9 cellular contexts compared by ENCODE assay signal in the genomic region with DNA sequence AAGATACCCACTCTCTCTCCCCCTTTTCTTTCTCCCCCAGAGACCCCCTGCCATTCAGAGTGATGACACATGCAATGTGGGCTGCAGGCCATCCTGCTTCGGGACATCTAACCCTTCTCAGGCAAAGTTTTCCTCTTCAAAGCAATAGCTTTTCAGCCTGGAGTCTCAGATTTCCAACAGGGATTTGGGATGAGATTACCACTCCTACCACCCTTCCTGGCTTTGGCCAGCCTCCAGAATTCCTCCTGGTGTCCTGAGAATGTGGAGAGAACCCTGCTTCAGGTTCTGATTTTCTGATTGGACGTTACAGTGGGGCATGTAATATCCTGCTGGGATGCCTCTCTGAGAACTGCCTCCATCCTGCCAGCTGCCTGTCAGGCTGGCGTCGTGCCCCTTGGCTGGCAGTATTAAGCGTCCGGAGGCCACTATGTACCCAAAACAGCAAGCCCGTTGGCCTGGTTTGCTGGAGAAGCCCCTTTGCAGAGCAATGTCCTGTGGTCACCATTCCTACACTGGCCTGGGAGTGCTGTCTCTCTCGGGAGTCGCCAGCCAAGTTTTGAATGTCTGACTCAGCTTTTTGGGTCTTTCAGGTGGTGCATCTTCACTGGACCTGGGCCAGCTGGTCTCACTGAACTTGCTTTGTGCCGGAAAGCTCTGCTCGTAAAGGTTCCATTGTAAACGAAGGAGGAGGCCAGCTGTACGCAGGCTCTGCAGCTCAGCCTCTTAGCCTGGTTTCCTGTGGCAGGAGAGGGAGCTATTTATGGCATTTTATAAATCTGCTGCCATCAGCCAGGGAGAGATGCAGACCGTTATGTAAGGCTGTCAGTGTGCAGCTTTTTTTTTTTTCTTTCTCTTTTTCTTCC. TPM values are rescaled to one million over a fixed set of nuclear protein-coding genes. Genes with fewer than 3 reads are reported as not detected.
DNase-seq lines count a peak whose midpoint lies in the region; ATAC-seq, FAIRE-seq and TF ChIP-seq lines count a peak whose summit lies in the region.
"Had no signal": no experiment of that assay in that cellular context is flagged by ENCODE, and none has a peak within 500 bp of the region (broad histone marks: within the 10 kb centered on the region; RNA-seq: fewer than 3 reads in every experiment).

No MANE protein-coding gene starts in this region.

- no peaks in the 10 kb centered on the region for H3K27me3 Mint-ChIP-seq in T-helper 2 cell treated with Interferon-gamma antibody and Interleukin-4, amounts not matched to agents 5 μg/mL and 100 μg/mL, for 36 hours (ENCODE audit: low read depth)

- H3K27ac ChIP-seq in SK-N-SH (ENCODE audit: low read depth in 2 of 2, low read length in 1 of 2) = peak overlapping the region; percentile 86 to 92
- H3K27ac ChIP-seq in muscle layer of duodenum (ENCODE audit: low read length) = peak overlapping the region; percentile 61

- H3K9me3 ChIP-seq in SK-N-SH (no peaks in the 10 kb centered on the region), muscle layer of duodenum (ENCODE audit: control insufficient read depth in 1 of 2, low read length in 2 of 2) (no peaks in the 10 kb centered on the region)
- H3K9me3 ChIP-seq: neutrophil had no signal

- POLR2A ChIA-PET in SK-N-SH (lab: Yijun Ruan, JAX) = no interaction called here

- TF ChIP-seq RAD21 in SK-N-SH (IDR thresholded peaks at IDR 0.05; ENCODE audit: low read length) = peak; percentile 23; the same call in 1 of the 2 replicates

- peak overlapping the region; percentile 48; the same call in 1 of the 2 replicates for H3K9ac ChIP-seq in SK-N-SH

- ATAC-seq in GM19043 (IDR thresholded peaks at IDR 0.05; ENCODE audit: low read depth, unreplicated experiment) = peak; percentile 51
- peak; percentile 59 for ATAC-seq in esophagus mucosa

- H3K36me3 Mint-ChIP-seq in T-helper 2 cell treated with Interferon-gamma antibody and Interleukin-4, amounts not matched to agents 5 μg/mL and 100 μg/mL, for 36 hours (ENCODE audit: low read depth) = peaks cover 3% of the 10 kb centered on the region

- H3K36me3 ChIP-seq in SK-N-SH (replicated peaks in 1 of 2; ENCODE audit: control insufficient read depth in 1 of 2, insufficient read depth in 2 of 2, low read length in 1 of 2) = no peaks in the 10 kb centered on the region
- H3K36me3 ChIP-seq in muscle layer of duodenum (ENCODE audit: control insufficient read depth in 1 of 2, insufficient read depth in 2 of 2, low read length in 2 of 2) = no peaks in the 10 kb centered on the region
- H3K36me3 ChIP-seq: neutrophil had no signal

- peak overlapping the region; percentile 64 for H2AFZ ChIP-seq in SK-N-SH (ENCODE audit: low read depth)

- 3% methylated on average over 11 of the region's 14 CpGs for WGBS in SK-N-SH (ENCODE audit: low lambda C conversion rate)

- H3K27ac Mint-ChIP-seq in T-helper 2 cell treated with Interferon-gamma antibody and Interleukin-4, amounts not matched to agents 5 μg/mL and 100 μg/mL, for 36 hours = no peak overlapping the region

- peaks cover 22% of the 10 kb centered on the region for H3F3A ChIP-seq in SK-N-SH (replicated peaks; ENCODE audit: insufficient read depth)

- no peaks in the 10 kb centered on the region for H4K20me1 ChIP-seq in SK-N-SH (ENCODE audit: insufficient read depth)

- peak overlapping the region; percentile 88 for H3K4me2 ChIP-seq in SK-N-SH

- DNase-seq in LHCN-M2 (ENCODE audit: low read depth) = peak; percentile 94
- peak; percentile 64 for DNase-seq in SK-N-SH
- no peak for DNase-seq in GOT3 (lab: John Stamatoyannopoulos, UW)
- DNase-seq in T-helper 2 cell treated with Interferon-gamma antibody and Interleukin-4, amounts not matched to agents 5 μg/mL and 100 μg/mL, for 36 hours (ENCODE audit: low spot score) = no peak

- peaks cover 59% of the 10 kb centered on the region for H3K79me2 ChIP-seq in SK-N-SH (ENCODE audit: insufficient read depth)

- H3K4me3 Mint-ChIP-seq in T-helper 2 cell treated with Interferon-gamma antibody and Interleukin-4, amounts not matched to agents 5 μg/mL and 100 μg/mL, for 36 hours = no peak overlapping the region

- TF ChIP-seq EP300 in SK-N-SH (IDR thresholded peaks at IDR 0.05; ENCODE audit: borderline replicate concordance in 1 of 2, low read depth in 1 of 2, low read length in 1 of 2) = no peak; a peak in 1 of 4 replicates

- H3K4me1 Mint-ChIP-seq in T-helper 2 cell treated with Interferon-gamma antibody and Interleukin-4, amounts not matched to agents 5 μg/mL and 100 μg/mL, for 36 hours (ENCODE audit: low read depth) = peaks cover 2% of the 10 kb centered on the region

- FAIRE-seq in A204.1 (lab: Jason Lieb, UNC) = peak; percentile 95

- H3K4me3 ChIP-seq in SK-N-SH (ENCODE audit: low read depth in 2 of 2, low read length in 1 of 2) (peak overlapping the region; percentile 37 to 64), muscle layer of duodenum (ENCODE audit: low read depth in 1 of 2, low read length in 2 of 2) (peak overlapping the region; percentile 18 to 51)

- H3K27me3 ChIP-seq in SK-N-SH (ENCODE audit: insufficient read depth) (no peaks in the 10 kb centered on the region), muscle layer of duodenum (ENCODE audit: low read depth, low read length) (no peaks in the 10 kb centered on the region)
- H3K27me3 ChIP-seq: neutrophil had no signal

- H3K9me2 ChIP-seq in SK-N-SH = no peaks in the 10 kb centered on the region

- H3K4me1 ChIP-seq in SK-N-SH (ENCODE audit: control insufficient read depth in 1 of 2, insufficient read depth in 2 of 2, low read depth in 1 of 2, low read length in 1 of 2) (peaks cover 14 to 17% of the 10 kb centered on the region in 2 experiments), muscle layer of duodenum (ENCODE audit: control insufficient read depth in 1 of 2, insufficient read depth in 2 of 2, low read length in 2 of 2) (peaks cover 31 to 66% of the 10 kb centered on the region in 2 donors)

- TF ChIP-seq CTCF in SK-N-SH (IDR thresholded peaks at IDR 0.05) = 0 out of 2 replicates have a peak, but pooled peaks have one; percentile 13

- H3K9me3 Mint-ChIP-seq in T-helper 2 cell treated with Interferon-gamma antibody and Interleukin-4, amounts not matched to agents 5 μg/mL and 100 μg/mL, for 36 hours = peaks cover 6% of the 10 kb centered on the region

- CTCF ChIA-PET in SK-N-SH (lab: Yijun Ruan, JAX) = interaction anchor here (0.9 to 1.8 kb wide), 3 partner anchors 13 to 58 kb away, joined by 3 to 5 read pairs (median 5); no protein-coding TSS in a partner anchor

TF ChIP-seq in SK-N-SH, 30 proteins besides CTCF, POLR2A, EP300 and RAD21 (continues in another document):
- TF ChIP-seq FOSL2 (IDR thresholded peaks at IDR 0.05; ENCODE audit: borderline replicate concordance, low read depth) (no peak), ELF1 (IDR thresholded peaks at IDR 0.05) (no peak), CHD2 (IDR thresholded peaks at IDR 0.05; ENCODE audit: low read length, partially characterized antibody) (no peak), RFX5 (IDR thresholded peaks at IDR 0.05; ENCODE audit: low read length) (no peak), RCOR1 (IDR thresholded peaks at IDR 0.05; ENCODE audit: low read length) (no peak; the same call in 1 of the 2 replicates), RXRA (IDR thresholded peaks at IDR 0.05; ENCODE audit: borderline replicate concordance, low read depth) (no peak)
- TF ChIP-seq, protein P1, sequence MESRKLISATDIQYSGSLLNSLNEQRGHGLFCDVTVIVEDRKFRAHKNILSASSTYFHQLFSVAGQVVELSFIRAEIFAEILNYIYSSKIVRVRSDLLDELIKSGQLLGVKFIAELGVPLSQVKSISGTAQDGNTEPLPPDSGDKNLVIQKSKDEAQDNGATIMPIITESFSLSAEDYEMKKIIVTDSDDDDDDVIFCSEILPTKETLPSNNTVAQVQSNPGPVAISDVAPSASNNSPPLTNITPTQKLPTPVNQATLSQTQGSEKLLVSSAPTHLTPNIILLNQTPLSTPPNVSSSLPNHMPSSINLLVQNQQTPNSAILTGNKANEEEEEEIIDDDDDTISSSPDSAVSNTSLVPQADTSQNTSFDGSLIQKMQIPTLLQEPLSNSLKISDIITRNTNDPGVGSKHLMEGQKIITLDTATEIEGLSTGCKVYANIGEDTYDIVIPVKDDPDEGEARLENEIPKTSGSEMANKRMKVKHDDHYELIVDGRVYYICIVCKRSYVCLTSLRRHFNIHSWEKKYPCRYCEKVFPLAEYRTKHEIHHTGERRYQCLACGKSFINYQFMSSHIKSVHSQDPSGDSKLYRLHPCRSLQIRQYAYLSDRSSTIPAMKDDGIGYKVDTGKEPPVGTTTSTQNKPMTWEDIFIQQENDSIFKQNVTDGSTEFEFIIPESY (IDR thresholded peaks at IDR 0.05; ENCODE audit: borderline replicate concordance, low read depth) = no peak
- TF ChIP-seq, protein P2, sequence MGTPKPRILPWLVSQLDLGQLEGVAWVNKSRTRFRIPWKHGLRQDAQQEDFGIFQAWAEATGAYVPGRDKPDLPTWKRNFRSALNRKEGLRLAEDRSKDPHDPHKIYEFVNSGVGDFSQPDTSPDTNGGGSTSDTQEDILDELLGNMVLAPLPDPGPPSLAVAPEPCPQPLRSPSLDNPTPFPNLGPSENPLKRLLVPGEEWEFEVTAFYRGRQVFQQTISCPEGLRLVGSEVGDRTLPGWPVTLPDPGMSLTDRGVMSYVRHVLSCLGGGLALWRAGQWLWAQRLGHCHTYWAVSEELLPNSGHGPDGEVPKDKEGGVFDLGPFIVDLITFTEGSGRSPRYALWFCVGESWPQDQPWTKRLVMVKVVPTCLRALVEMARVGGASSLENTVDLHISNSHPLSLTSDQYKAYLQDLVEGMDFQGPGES (IDR thresholded peaks at IDR 0.05; ENCODE audit: low read depth, low read length) = no peak
- TF ChIP-seq, protein P3, sequence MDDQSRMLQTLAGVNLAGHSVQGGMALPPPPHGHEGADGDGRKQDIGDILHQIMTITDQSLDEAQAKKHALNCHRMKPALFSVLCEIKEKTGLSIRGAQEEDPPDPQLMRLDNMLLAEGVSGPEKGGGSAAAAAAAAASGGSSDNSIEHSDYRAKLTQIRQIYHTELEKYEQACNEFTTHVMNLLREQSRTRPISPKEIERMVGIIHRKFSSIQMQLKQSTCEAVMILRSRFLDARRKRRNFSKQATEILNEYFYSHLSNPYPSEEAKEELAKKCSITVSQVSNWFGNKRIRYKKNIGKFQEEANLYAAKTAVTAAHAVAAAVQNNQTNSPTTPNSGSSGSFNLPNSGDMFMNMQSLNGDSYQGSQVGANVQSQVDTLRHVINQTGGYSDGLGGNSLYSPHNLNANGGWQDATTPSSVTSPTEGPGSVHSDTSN (IDR thresholded peaks at IDR 0.05) = peak; percentile 41

RNA-seq across cellular contexts. Expression of gene TRAK1, which starts 19.2 kb away (rescaled TPM):
- total RNA-seq in LHCN-M2 (2014; rRNA removed) (20.7 and 21.4 TPM in 2 replicates), esophagus mucosa (21.2 TPM)
- polyA plus RNA-seq in LHCN-M2 (2012) = 21.7 TPM
- 11.5 and 12.5 TPM in 2 replicates for polyA plus RNA-seq in SK-N-SH (2012; rRNA removed)
- polyA plus RNA-seq in SK-N-SH (2012; cell fraction: cytosol; rRNA removed) = 10.7 and 13.8 TPM in 2 replicates
- polyA plus RNA-seq in SK-N-SH (2012; cell fraction: nucleus; rRNA removed) = 12.5 and 13.9 TPM in 2 replicates

Comparison
In these comparisons a context has a peak if more than half of its experiments do, and no peak if none do; other contexts are left out.
1. DNase-seq: peak in LHCN-M2 (single experiment) and SK-N-SH (single experiment); none in GOT3 (single experiment) and T-helper 2 cell treated with Interferon-gamma antibody and Interleukin-4, amounts not matched to agents 5 μg/mL and 100 μg/mL, for 36 hours (single experiment).